10 cellular contexts compared by ENCODE assay signal in the genomic region with DNA sequence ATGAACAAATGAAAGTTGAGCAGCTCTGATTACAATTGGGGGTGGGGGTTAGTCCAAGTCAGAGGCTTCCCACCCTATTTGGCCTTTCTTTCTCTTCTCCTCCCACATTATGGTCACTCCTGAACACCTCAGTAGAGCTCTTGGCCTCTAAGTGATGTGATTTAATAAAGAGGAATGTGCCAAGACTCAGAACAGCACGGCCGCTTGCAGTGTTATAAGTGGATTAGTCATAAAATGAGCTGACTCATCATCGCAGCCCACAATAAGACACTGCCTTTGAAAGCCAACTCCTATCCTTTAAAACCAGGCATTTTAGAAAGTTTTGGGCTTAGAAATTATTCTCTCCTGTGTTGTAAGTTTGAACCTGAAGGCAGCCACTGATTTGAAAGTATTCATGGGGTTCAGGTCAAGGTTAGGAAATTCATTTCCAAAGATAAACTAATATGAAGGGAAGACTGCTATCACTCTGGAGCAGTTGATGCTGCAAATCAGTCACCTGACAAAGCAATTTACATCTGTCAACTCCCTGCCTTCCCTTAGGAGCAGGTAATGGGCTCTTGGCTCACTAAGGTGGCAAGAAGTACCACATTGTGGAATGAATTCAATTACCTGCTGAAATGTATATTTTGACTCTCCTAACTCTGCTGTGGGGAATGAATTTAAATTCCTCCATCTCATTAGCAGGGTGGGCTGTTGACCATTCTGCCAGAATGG.
DNase-seq lines count a peak whose midpoint lies in the region; ATAC-seq, FAIRE-seq and TF ChIP-seq lines count a peak whose summit lies in the region.
"Had no signal": no experiment of that assay in that cellular context is flagged by ENCODE, and none has a peak within 500 bp of the region (broad histone marks: within the 10 kb centered on the region; RNA-seq: fewer than 3 reads in every experiment).

No MANE protein-coding gene starts in this region.

- no peak for TF ChIP-seq POLR2A in GM12891 (IDR thresholded peaks at IDR 0.05; ENCODE audit: low read depth, low read length)

- H3K36me3 Mint-ChIP-seq in Calu3 (ENCODE audit: insufficient read depth, unreplicated experiment), result no peaks in the 10 kb centered on the region

- DNase-seq in Calu3, result peak; percentile 4
- peak; percentile 15 for DNase-seq in NCI-H2196 treated with DMSO at 0.1 percent for 48 hours (lab: John Stamatoyannopoulos, UW; ENCODE audit: unreplicated experiment)
- peak; percentile 81 to 84 for DNase-seq in cardiac fibroblast (ENCODE audit: low read depth in 2 of 2)
- peak; percentile 84 for DNase-seq in myocyte (ENCODE audit: low read depth)
- DNase-seq in MV-4-11 (lab: John Stamatoyannopoulos, UW), result no peak
- no peak for DNase-seq in GM12891 (ENCODE audit: insufficient read length, low spot score)
- no peak for DNase-seq in DMS 273 treated with DMSO at 0.1 percent for 48 hours (lab: John Stamatoyannopoulos, UW)
- DNase-seq: activated B cell treated with CpG ODN at 0.5 μM for 24 hours; central memory CD4-positive, alpha-beta T cell had no signal

- no TSS peak for BruUV-seq in Calu3 (replicated peaks; lab: Mats Ljungman, UMichigan)

- FAIRE-seq in GM12891 (lab: Jason Lieb, UNC), result no peak

- H3K4me3 ChIP-seq in cardiac fibroblast (replicated peaks in 1 of 2; ENCODE audit: low read depth in 2 of 2, low read length in 2 of 2), result no peak overlapping the region

- H3K27ac Mint-ChIP-seq in Calu3 (ENCODE audit: unreplicated experiment), result no peak overlapping the region
- H3K27ac Mint-ChIP-seq: activated B cell treated with CpG ODN at 0.5 μM for 24 hours had no signal

- H3K4me1 Mint-ChIP-seq in Calu3 (ENCODE audit: low read depth, unreplicated experiment), result no peaks in the 10 kb centered on the region
- H3K4me1 Mint-ChIP-seq: activated B cell treated with CpG ODN at 0.5 μM for 24 hours had no signal

- H3K9me3 Mint-ChIP-seq in Calu3 (ENCODE audit: low read depth, unreplicated experiment), result peaks cover 5% of the 10 kb centered on the region

- intact Hi-C loops in Calu3 (cut with micrococcal nuclease; ENCODE audit: unreplicated experiment), result no loop called here

- no peaks in the 10 kb centered on the region for H3K27me3 Mint-ChIP-seq in Calu3 (ENCODE audit: unreplicated experiment)
- H3K27me3 Mint-ChIP-seq: activated B cell treated with CpG ODN at 0.5 μM for 24 hours had no signal

- no peak for ATAC-seq in GM19351 (IDR thresholded peaks at IDR 0.05; ENCODE audit: unreplicated experiment)

- TF ChIP-seq CTCF in Calu3 (IDR thresholded peaks at IDR 0.05; ENCODE audit: unreplicated experiment) (no peak), cardiac fibroblast (IDR thresholded peaks at IDR 0.05; ENCODE audit: low read depth, low read length) (no peak)

- CTCF ChIA-PET in Calu3 (lab: Charles Lee), result no interaction called here

- no peak overlapping the region for H3K4me3 Mint-ChIP-seq in Calu3 (ENCODE audit: low read depth, unreplicated experiment)
- H3K4me3 Mint-ChIP-seq: activated B cell treated with CpG ODN at 0.5 μM for 24 hours had no signal

TF ChIP-seq in GM12891, 5 proteins besides CTCF, POLR2A, EP300 and RAD21:
- TF ChIP-seq SPI1 (IDR thresholded peaks at IDR 0.05; ENCODE audit: low read depth, low read length) (no peak), POU2F2 (IDR thresholded peaks at IDR 0.05; ENCODE audit: low read depth, low read length) (no peak), POLR2AphosphoS5 (IDR thresholded peaks at IDR 0.05; ENCODE audit: low read depth, low read length) (no peak), PAX5 (IDR thresholded peaks at IDR 0.05; ENCODE audit: insufficient read depth, low read length, severe bottlenecking) (no peak)

Comparison
In these comparisons a context has a peak if more than half of its experiments do, and no peak if none do; other contexts are left out.
1. DNase-seq: peak in Calu3 (single experiment), NCI-H2196 treated with DMSO at 0.1 percent for 48 hours (single experiment), cardiac fibroblast (2 of 2) and myocyte (single experiment); none in MV-4-11 (single experiment), GM12891 (single experiment) and DMS 273 treated with DMSO at 0.1 percent for 48 hours (single experiment).